In genomic region chr18:26548144-26549102, GRCh38 we compare ENCODE assay signal across 8 cellular contexts. TPM values are rescaled to one million over a fixed set of nuclear protein-coding genes. Genes with fewer than 3 reads are reported as not detected.
DNase-seq lines count a peak whose midpoint lies in the region; ATAC-seq, FAIRE-seq and TF ChIP-seq lines count a peak whose summit lies in the region.

TSS of gene KCTD1 (minus strand) at chr18:26548553. CDS start at chr18:26548536, 17 bp downstream.

- no peaks in the 10 kb centered on the region for H3K36me3 Mint-ChIP-seq in activated B cell treated with CpG ODN at 0.5 μM for 24 hours (ENCODE audit: low read depth)

- no peak for FAIRE-seq in kidney (lab: Jason Lieb, UNC)

- H3K4me1 Mint-ChIP-seq in activated B cell treated with CpG ODN at 0.5 μM for 24 hours: peaks cover 47% of the 10 kb centered on the region

- TF ChIP-seq CTCF in AG04449 (IDR thresholded peaks at IDR 0.05; ENCODE audit: insufficient read depth, low read length, missing control alignments) (no peak), activated B cell treated with CpG ODN at 0.5 μM for 24 hours (IDR thresholded peaks at IDR 0.05) (no peak), kidney (IDR thresholded peaks at IDR 0.05; ENCODE audit: borderline replicate concordance, extremely low read depth, insufficient read depth) (no peak)

- CTCF ChIA-PET in AG04449 (lab: Yijun Ruan, JAX): interaction anchor here (0.7 to 4.2 kb wide), 29 partner anchors 8 to 230 kb away, joined by 3 to 40 read pairs (median 4); no protein-coding TSS in a partner anchor
- CTCF ChIA-PET in activated B cell treated with CpG ODN at 0.5 μM for 24 hours (lab: Charles Lee): interaction anchor here (1.4 to 1.7 kb wide), 2 partner anchors 15 to 165 kb away, joined by 6 to 9 read pairs; no protein-coding TSS in a partner anchor

- peak within 1 kb of the TSS; percentile 80 to 87 for H3K27ac ChIP-seq in kidney (ENCODE audit: low read depth in 2 of 2, low read length in 2 of 2)

- H3K27ac Mint-ChIP-seq in activated B cell treated with CpG ODN at 0.5 μM for 24 hours: no peak within 1 kb of the TSS

- H3K36me3 ChIP-seq in kidney (ENCODE audit: control insufficient read depth in 1 of 2, insufficient read depth in 2 of 2, low read length in 2 of 2): no peaks in the 10 kb centered on the region

- ATAC-seq in GM18870 (IDR thresholded peaks at IDR 0.05; ENCODE audit: unreplicated experiment) (peak; percentile 51), HG03095 (IDR thresholded peaks at IDR 0.05; ENCODE audit: unreplicated experiment) (peak; percentile 42), activated B cell treated with CpG ODN at 0.5 μM for 24 hours (ENCODE audit: low read depth) (peak; percentile 73)

- H3K9me3 Mint-ChIP-seq in activated B cell treated with CpG ODN at 0.5 μM for 24 hours: no peaks in the 10 kb centered on the region

- H3K9me3 ChIP-seq in kidney (ENCODE audit: control insufficient read depth in 1 of 2, low read length in 2 of 2): no peaks in the 10 kb centered on the region

- POLR2A ChIA-PET in AG04449 (lab: Yijun Ruan, JAX): interaction anchor here (0.5 to 0.7 kb wide), 3 partner anchors 9 to 162 kb away, joined by 3 to 4 read pairs (median 4); no protein-coding TSS in a partner anchor
- POLR2A ChIA-PET in activated B cell treated with CpG ODN at 0.5 μM for 24 hours (lab: Charles Lee): interaction anchor here (0.7 kb wide), 1 partner anchor 100 kb away, joined by 3 read pairs; no protein-coding TSS in a partner anchor

- H3K27me3 Mint-ChIP-seq in activated B cell treated with CpG ODN at 0.5 μM for 24 hours: peaks cover 21% of the 10 kb centered on the region

- intact Hi-C loops in activated B cell treated with CpG ODN at 0.5 μM for 24 hours (cut with micrococcal nuclease): loop anchor here (2.0 to 10.0 kb wide), 3 partner anchors 99 to 1204 kb away; partner anchors contain the start of gene SS18
- intact Hi-C loops in kidney (cut with DNase I): no loop called here

- H3K4me1 ChIP-seq in kidney (ENCODE audit: control insufficient read depth in 1 of 2, insufficient read depth in 1 of 2, low read depth in 1 of 2, low read length in 2 of 2): peaks cover 10 to 24% of the 10 kb centered on the region in 2 donors

- peak within 1 kb of the TSS; percentile 78 for H3K4me3 ChIP-seq in AG04449 (ENCODE audit: low read depth, low read length)
- peak within 1 kb of the TSS; percentile 64 to 68 for H3K4me3 ChIP-seq in kidney (ENCODE audit: low read length in 2 of 2)

- DNase-seq in AG04449 (ENCODE audit: low read depth, low spot score): peak; percentile 44
- DNase-seq in NCI-H2196 treated with DMSO at 0.1 percent for 48 hours (lab: John Stamatoyannopoulos, UW; ENCODE audit: unreplicated experiment): peak; percentile 77
- peak; percentile 56 for DNase-seq in activated B cell treated with CpG ODN at 0.5 μM for 24 hours
- peak; percentile 81 for DNase-seq in cerebellum (ENCODE audit: low spot score)
- DNase-seq in kidney: peak; percentile 92
- peak; percentile 44 to 72 (median 69) for DNase-seq in stimulated activated CD4-positive, alpha-beta T cell treated with anti-CD3 and anti-CD28 coated beads, Interleukin-12 subunit alpha, Interleukin-12 subunit beta, amount 100 ng/mL, for 48 hours (ENCODE audit: low read depth in 2 of 3, low spot score in 1 of 3)

- H3K4me3 Mint-ChIP-seq in activated B cell treated with CpG ODN at 0.5 μM for 24 hours: peak within 1 kb of the TSS; percentile 89

- peak within 1 kb of the TSS in 1 of 2 donors; percentile 75 for H3K9ac ChIP-seq in kidney (ENCODE audit: low read length in 2 of 2)

RNA-seq across cellular contexts. Expression of gene KCTD1, which starts in this region (rescaled TPM):
- total RNA-seq in activated B cell treated with CpG ODN at 0.5 μM for 24 hours: 3.7 and 4.9 TPM in 2 replicates
- total RNA-seq in cerebellum: 43.4 TPM
- 83.7 TPM for total RNA-seq in kidney
- polyA plus RNA-seq in kidney (ENCODE audit: insufficient read depth, low read depth, low replicate concordance): 48.5 TPM

Comparison
In these comparisons a context has a peak if more than half of its experiments do, and no peak if none do; other contexts are left out.
1. Peak in every context shown above with its lines: DNase-seq, ATAC-seq, H3K4me3 ChIP-seq and H3K27ac ChIP-seq.